25 cellular contexts compared by ENCODE assay signal in the genomic region with DNA sequence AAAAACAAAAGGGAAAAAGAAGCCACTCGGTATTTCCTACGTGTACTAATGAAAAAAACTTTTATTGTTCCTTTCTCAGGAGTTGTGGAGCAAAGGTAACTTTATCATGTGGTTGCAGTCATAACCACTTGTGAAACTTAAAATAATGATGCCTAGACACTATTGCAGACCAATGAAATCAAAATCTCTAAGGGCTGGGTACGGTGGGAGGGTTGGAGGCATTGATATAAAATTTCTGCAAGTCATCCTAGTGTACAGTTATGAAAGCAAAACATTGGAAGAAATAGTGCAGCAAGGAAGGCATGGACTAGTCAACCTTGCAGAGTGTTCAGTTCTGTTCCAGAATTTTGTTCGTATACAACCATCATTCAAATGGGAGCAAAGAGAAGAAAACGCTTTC.
"Had no signal": no experiment of that assay in that cellular context is flagged by ENCODE, and none has a peak within 500 bp of the region (broad histone marks: within the 10 kb centered on the region; RNA-seq: fewer than 3 reads in every experiment).

No MANE protein-coding gene starts in this region.

- H3K9me3 Mint-ChIP-seq: memory B cell; naive B cell; neural crest cell; stimulated activated naive B cell treated with anti-CD40 and anti-IgM and Interleukin-4, amounts not matched to agents 10 μg/mL and 1 μg/mL and 100 μg/mL, for 72 hours had no signal

- ATAC-seq: esophagus mucosa; gastrocnemius medialis; left lobe of liver; natural killer cell treated with Interleukin-12 subunit alpha and Interleukin-12 subunit beta and Interleukin-15 and Interleukin-18, amount 100 ng/mL, for 72 hours; stimulated activated naive B cell treated with anti-CD40 and anti-IgM and Interleukin-4, amounts not matched to agents 10 μg/mL and 1 μg/mL and 100 μg/mL, for 72 hours had no signal

- H3K27me3 Mint-ChIP-seq: natural killer cell treated with Interleukin-12 subunit alpha and Interleukin-12 subunit beta and Interleukin-15 and Interleukin-18, amount 100 ng/mL, for 72 hours; stimulated activated naive CD8-positive, alpha-beta T cell treated with anti-CD3 and anti-CD28 coated beads, Interleukin-15, Interleukin-2, amounts not matched to agents 100 ng/mL and 50 ng/mL, for 24 hours had no signal

- DNase-seq: dorsolateral prefrontal cortex; effector CD4-positive, alpha-beta T cell; foreskin fibroblast; gastrocnemius medialis; head of caudate nucleus; naive B cell; sigmoid colon; stimulated activated CD4-positive, alpha-beta T cell treated with anti-CD3 and anti-CD28 coated beads, Interleukin-15, amount 100 ng/mL, for 24 hours; stimulated activated CD4-positive, alpha-beta T cell treated with anti-CD3 and anti-CD28 coated beads, Interleukin-2, amount 100 ng/mL, for 48 hours; stimulated activated naive B cell treated with anti-CD40 and anti-IgM and Interleukin-4, amounts not matched to agents 10 μg/mL and 1 μg/mL and 100 μg/mL, for 72 hours had no signal

- H3K9me3 ChIP-seq: gastrocnemius medialis, neutrophil, prostate gland, right atrium auricular region, sigmoid colon, thoracic aorta, tibial nerve, vagina had no signal

- H3K4me3 ChIP-seq: dorsolateral prefrontal cortex, gastrocnemius medialis, lung, prostate gland, right atrium auricular region, sigmoid colon, thoracic aorta, tibial nerve, vagina had no signal

- H3K4me1 ChIP-seq: gastrocnemius medialis, prostate gland, right atrium auricular region, tibial nerve, vagina had no signal

- H3K36me3 ChIP-seq: gastrocnemius medialis, neutrophil, prostate gland, right atrium auricular region, sigmoid colon, thoracic aorta, tibial nerve, vagina had no signal

- H3K4me3 Mint-ChIP-seq: memory B cell; naive B cell; natural killer cell treated with Interleukin-12 subunit alpha and Interleukin-12 subunit beta and Interleukin-15 and Interleukin-18, amount 100 ng/mL, for 72 hours; neural crest cell; stimulated activated naive B cell treated with anti-CD40 and anti-IgM and Interleukin-4, amounts not matched to agents 10 μg/mL and 1 μg/mL and 100 μg/mL, for 72 hours; stimulated activated naive CD8-positive, alpha-beta T cell treated with anti-CD3 and anti-CD28 coated beads, Interleukin-15, Interleukin-2, amounts not matched to agents 100 ng/mL and 50 ng/mL, for 24 hours had no signal

- H3K27me3 ChIP-seq: dorsolateral prefrontal cortex, gastrocnemius medialis, neutrophil, right atrium auricular region, sigmoid colon, tibial nerve, vagina had no signal

- FAIRE-seq: colon, keratinocyte had no signal

- H3K36me3 Mint-ChIP-seq: memory B cell; naive B cell; stimulated activated naive B cell treated with anti-CD40 and anti-IgM and Interleukin-4, amounts not matched to agents 10 μg/mL and 1 μg/mL and 100 μg/mL, for 72 hours had no signal

- H3K27ac ChIP-seq: dorsolateral prefrontal cortex, gastrocnemius medialis, neutrophil, prostate gland, right atrium auricular region, sigmoid colon, thoracic aorta, tibial nerve, vagina had no signal

- H3K4me1 Mint-ChIP-seq: memory B cell; naive B cell; stimulated activated naive B cell treated with anti-CD40 and anti-IgM and Interleukin-4, amounts not matched to agents 10 μg/mL and 1 μg/mL and 100 μg/mL, for 72 hours had no signal

- H3K27ac Mint-ChIP-seq: memory B cell; naive B cell; natural killer cell treated with Interleukin-12 subunit alpha and Interleukin-12 subunit beta and Interleukin-15 and Interleukin-18, amount 100 ng/mL, for 72 hours; stimulated activated naive B cell treated with anti-CD40 and anti-IgM and Interleukin-4, amounts not matched to agents 10 μg/mL and 1 μg/mL and 100 μg/mL, for 72 hours; stimulated activated naive CD8-positive, alpha-beta T cell treated with anti-CD3 and anti-CD28 coated beads, Interleukin-15, Interleukin-2, amounts not matched to agents 100 ng/mL and 50 ng/mL, for 24 hours had no signal
